2 cellular contexts compared by ENCODE assay signal in the genomic region with DNA sequence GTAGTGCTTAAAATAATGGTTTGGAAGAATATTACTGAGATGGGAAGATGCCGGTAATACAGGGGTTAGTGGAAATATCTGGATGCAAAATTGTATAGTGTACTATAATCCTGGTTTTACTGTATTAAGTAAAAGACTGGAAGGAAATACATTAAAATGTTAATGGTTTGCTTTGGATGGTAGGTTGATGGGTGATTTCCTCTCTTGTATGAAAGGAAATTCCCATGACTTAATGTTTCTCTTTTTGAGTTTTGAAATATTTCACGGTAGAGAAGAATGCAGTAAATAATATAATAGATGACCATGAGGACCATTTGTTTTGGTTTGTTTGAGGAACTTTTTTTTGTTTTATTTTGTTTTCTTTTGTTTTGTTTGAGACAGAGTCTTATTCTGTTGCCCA.
TF ChIP-seq lines count a peak whose summit lies in the region.

No MANE protein-coding gene starts in this region.

TF ChIP-seq in GM12878, 131 proteins besides CTCF, POLR2A, EP300 and RAD21:
- no peak for TF ChIP-seq NFYA (IDR thresholded peaks at IDR 0.05; ENCODE audit: borderline replicate concordance, low read depth, low read length)
- TF ChIP-seq JUNB (IDR thresholded peaks at IDR 0.05): peak; percentile 51
- no peak for TF ChIP-seq CREB1 (IDR thresholded peaks at IDR 0.05; ENCODE audit: low read depth)
- TF ChIP-seq FOS (IDR thresholded peaks at IDR 0.05; ENCODE audit: borderline replicate concordance, extremely low read depth, insufficient read length): no peak
- TF ChIP-seq, protein P1, sequence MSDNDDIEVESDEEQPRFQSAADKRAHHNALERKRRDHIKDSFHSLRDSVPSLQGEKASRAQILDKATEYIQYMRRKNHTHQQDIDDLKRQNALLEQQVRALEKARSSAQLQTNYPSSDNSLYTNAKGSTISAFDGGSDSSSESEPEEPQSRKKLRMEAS (IDR thresholded peaks at IDR 0.05; ENCODE audit: low read depth, low read length): no peak
- no peak for TF ChIP-seq ASH2L (IDR thresholded peaks at IDR 0.05; ENCODE audit: borderline replicate concordance, low read depth)
- no peak for TF ChIP-seq E2F8 (IDR thresholded peaks at IDR 0.05; ENCODE audit: low read depth, partially characterized antibody)

TF ChIP-seq in endothelial cell of umbilical vein, 7 proteins besides CTCF, POLR2A, EP300 and RAD21:
- TF ChIP-seq GATA2 (IDR thresholded peaks at IDR 0.05; ENCODE audit: insufficient read depth, insufficient read length, low read depth, low read length): no peak
- peak; percentile 51 for TF ChIP-seq JUN (IDR thresholded peaks at IDR 0.05; ENCODE audit: borderline replicate concordance, insufficient read depth, insufficient read length, low read depth)
- no peak for TF ChIP-seq MYC (IDR thresholded peaks at IDR 0.05; ENCODE audit: low read depth, low read length)
- no peak for TF ChIP-seq EZH2 (IDR thresholded peaks at IDR 0.05; ENCODE audit: borderline replicate concordance, low read depth, low read length, severe bottlenecking)
